Comparison of ENCODE assay signal across 2 cellular contexts in the genomic region with DNA sequence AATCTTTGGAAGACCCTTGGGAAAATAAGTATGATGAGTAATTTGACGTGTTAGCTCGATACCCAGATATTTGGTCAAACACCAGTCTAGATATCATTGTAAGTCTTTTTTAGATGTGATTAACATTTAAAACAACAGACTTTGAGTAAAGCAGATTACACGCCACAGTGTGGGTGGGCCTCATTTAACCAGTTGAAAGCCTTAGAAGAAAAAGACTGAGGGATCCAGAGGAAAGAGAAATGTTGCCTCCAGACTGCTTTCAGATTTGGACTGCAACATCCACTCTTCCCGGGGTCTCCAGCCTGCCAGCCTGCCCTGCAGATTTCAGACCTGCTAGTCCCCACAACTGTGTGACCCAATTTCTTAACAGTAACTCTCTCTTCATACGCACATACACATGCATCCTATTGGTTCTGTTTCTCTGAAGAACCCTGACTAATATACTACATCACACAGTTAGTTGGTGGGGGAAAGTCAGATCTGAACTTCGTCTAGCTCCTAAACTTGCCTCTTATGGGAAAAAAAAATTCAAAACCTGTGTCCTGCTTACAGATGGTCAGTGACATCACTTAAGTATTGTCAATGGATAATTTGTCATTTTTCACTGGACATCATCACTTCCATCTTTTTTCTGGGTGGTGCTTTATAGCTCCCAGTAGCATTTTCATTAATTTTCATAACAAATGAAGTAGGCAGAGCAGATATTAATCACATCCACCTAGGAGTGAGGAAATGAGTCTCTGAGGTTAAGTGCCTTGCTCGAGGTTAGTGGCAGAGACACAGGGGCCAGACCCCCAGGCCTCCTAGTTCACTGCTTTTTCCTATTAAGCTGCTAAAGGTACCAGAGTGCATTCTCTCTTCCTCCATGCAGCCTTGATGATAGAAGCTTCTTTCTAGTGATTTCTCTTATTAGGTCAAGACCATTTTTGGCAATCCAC.
TF ChIP-seq lines count a peak whose summit lies in the region.

No MANE protein-coding gene starts in this region.

TF ChIP-seq in HepG2, 621 proteins besides CTCF, POLR2A, EP300 and RAD21:
- TF ChIP-seq ZNF720 (CRISPR knock-in tag; IDR thresholded peaks at IDR 0.05) = no peak
- TF ChIP-seq RBM22 (optimal IDR thresholded peaks at IDR 0.05; ENCODE audit: low read length) = peak; percentile 18
- TF ChIP-seq CREB1 (IDR thresholded peaks at IDR 0.05) = peak; percentile 54
- TF ChIP-seq CREB1 (CRISPR knock-in tag; IDR thresholded peaks at IDR 0.05) = no peak

TF ChIP-seq in K562, 482 proteins besides CTCF, POLR2A, EP300 and RAD21:
- TF ChIP-seq ZNF134 (CRISPR knock-in tag; conservative IDR thresholded peaks at IDR 0.05) = peak; percentile 61
- no peak for TF ChIP-seq ZNF609 (CRISPR knock-in tag; IDR thresholded peaks at IDR 0.05; ENCODE audit: borderline replicate concordance)
